In genomic region chr20:64241061-64241460, GRCh38 we compare ENCODE assay signal across 18 cellular contexts. TPM values are rescaled to one million over a fixed set of nuclear protein-coding genes. Genes with fewer than 3 reads are reported as not detected.
DNase-seq lines count a peak whose midpoint lies in the region; ATAC-seq and TF ChIP-seq lines count a peak whose summit lies in the region.
"Had no signal": no experiment of that assay in that cellular context is flagged by ENCODE, and none has a peak within 500 bp of the region (broad histone marks: within the 10 kb centered on the region; RNA-seq: fewer than 3 reads in every experiment).

No MANE protein-coding gene starts in this region.

- H3K4me1 ChIP-seq in right cardiac atrium (ENCODE audit: control insufficient read depth, insufficient read depth, low read length) (no peaks in the 10 kb centered on the region), neural progenitor cell (no peaks in the 10 kb centered on the region), trophoblast cell (ENCODE audit: control insufficient read depth in 1 of 2, insufficient read depth in 2 of 2, low read length in 2 of 2) (no peaks in the 10 kb centered on the region)

- no peaks in the 10 kb centered on the region for H3K79me1 ChIP-seq in trophoblast cell (ENCODE audit: low read length)

- no peak overlapping the region for H3K27ac Mint-ChIP-seq in glutamatergic neuron (ENCODE audit: unreplicated experiment)
- H3K27ac Mint-ChIP-seq in neural progenitor cell: peak overlapping the region; percentile 83

- TF ChIP-seq CTCF in glutamatergic neuron (IDR thresholded peaks at IDR 0.05; ENCODE audit: partially characterized antibody, unreplicated experiment): no peak
- no peak for TF ChIP-seq CTCF in neural progenitor cell (IDR thresholded peaks at IDR 0.05)

- no peak overlapping the region for H4K91ac ChIP-seq in trophoblast cell (ENCODE audit: low read depth, low read length)

- intact Hi-C loops in left cardiac atrium (cut with DNase I): no loop called here
- intact Hi-C loops in right cardiac atrium (cut with DNase I): no loop called here

- H3K4me3 ChIP-seq in right cardiac atrium (ENCODE audit: low read length) (no peak overlapping the region), neural progenitor cell (no peak overlapping the region), trophoblast cell (ENCODE audit: low read depth, low read length) (no peak overlapping the region)

- H2BK12ac ChIP-seq in trophoblast cell (ENCODE audit: low read length): no peak overlapping the region

- no peak overlapping the region for H3K9ac ChIP-seq in neural progenitor cell
- H3K9ac ChIP-seq in trophoblast cell (ENCODE audit: low read length): no peak overlapping the region

- H3K9me3 ChIP-seq in right cardiac atrium (ENCODE audit: control insufficient read depth, low read length) (no peaks in the 10 kb centered on the region), neural progenitor cell (ENCODE audit: low read depth) (no peaks in the 10 kb centered on the region), trophoblast cell (ENCODE audit: insufficient read depth, low read depth, low read length) (peaks cover 7% of the 10 kb centered on the region)

- no peaks in the 10 kb centered on the region for H3F3A ChIP-seq in neural progenitor cell (ENCODE audit: low read depth)

- no peak overlapping the region for H3K4ac ChIP-seq in trophoblast cell (ENCODE audit: low read depth, low read length)

- no peak overlapping the region for H2BK120ac ChIP-seq in trophoblast cell (ENCODE audit: insufficient read depth, low read length, poor library complexity)

- H3K27me3 Mint-ChIP-seq in glutamatergic neuron (ENCODE audit: unreplicated experiment) (peaks cover 19% of the 10 kb centered on the region), neural progenitor cell (ENCODE audit: insufficient read depth, low read depth) (peaks cover 3% of the 10 kb centered on the region)

- H3K27me3 ChIP-seq in right cardiac atrium (ENCODE audit: control insufficient read depth, insufficient read depth): no peaks in the 10 kb centered on the region
- no peaks in the 10 kb centered on the region for H3K27me3 ChIP-seq in neural progenitor cell
- H3K27me3 ChIP-seq in trophoblast cell (ENCODE audit: insufficient read depth, low read length): no peaks in the 10 kb centered on the region

- H3K4me1 Mint-ChIP-seq in glutamatergic neuron (ENCODE audit: low read depth, unreplicated experiment) (peaks cover 7% of the 10 kb centered on the region), neural progenitor cell (peaks cover 8% of the 10 kb centered on the region)

- H3K4me2 ChIP-seq in neural progenitor cell (no peak overlapping the region), trophoblast cell (ENCODE audit: low read length) (no peak overlapping the region)

- H2AFZ ChIP-seq in neural progenitor cell (replicated peaks) (no peak overlapping the region), trophoblast cell (ENCODE audit: insufficient read depth, low read length, poor library complexity) (no peak overlapping the region)

- no peak overlapping the region for H4K12ac ChIP-seq in trophoblast cell (ENCODE audit: low read depth, low read length)

- no peak for ATAC-seq in left cardiac atrium
- ATAC-seq in right cardiac atrium: no peak
- ATAC-seq: HCT116 had no signal

- no peak overlapping the region for H4K8ac ChIP-seq in trophoblast cell (ENCODE audit: low read depth, low read length)

- peaks cover 16% of the 10 kb centered on the region for H3K9me3 Mint-ChIP-seq in glutamatergic neuron (ENCODE audit: unreplicated experiment)
- peaks cover 9% of the 10 kb centered on the region for H3K9me3 Mint-ChIP-seq in neural progenitor cell

- H4K20me1 ChIP-seq in neural progenitor cell (ENCODE audit: low read depth): no peaks in the 10 kb centered on the region

- no peak overlapping the region for H3K18ac ChIP-seq in trophoblast cell (ENCODE audit: low read length)

- H3K79me2 ChIP-seq in neural progenitor cell (ENCODE audit: low read depth): no peaks in the 10 kb centered on the region
- H3K79me2 ChIP-seq in trophoblast cell (ENCODE audit: control insufficient read depth, insufficient read depth, low read length, poor library complexity): no peaks in the 10 kb centered on the region

- H3K27ac ChIP-seq in right cardiac atrium (ENCODE audit: low read length) (no peak overlapping the region), neural progenitor cell (no peak overlapping the region), trophoblast cell (ENCODE audit: low read depth, low read length) (no peak overlapping the region)

- WGBS in right cardiac atrium: 72% methylated on average over 8 of the region's 8 CpGs
- WGBS in trophoblast cell (ENCODE audit: extremely low coverage, insufficient coverage, insufficient read length): no CpG with 5 or more reads among the region's 8 CpGs

- no peak overlapping the region for H3K14ac ChIP-seq in trophoblast cell (ENCODE audit: low read length)

- H3K4me3 Mint-ChIP-seq in glutamatergic neuron (ENCODE audit: unreplicated experiment): no peak overlapping the region
- no peak overlapping the region for H3K4me3 Mint-ChIP-seq in neural progenitor cell

- no peak overlapping the region for H3K23ac ChIP-seq in trophoblast cell (ENCODE audit: low read length)

- H2BK5ac ChIP-seq in trophoblast cell (ENCODE audit: low read depth, low read length, poor library complexity): no peak overlapping the region

- no peaks in the 10 kb centered on the region for H3K36me3 ChIP-seq in neural progenitor cell
- no peaks in the 10 kb centered on the region for H3K36me3 ChIP-seq in trophoblast cell (ENCODE audit: control insufficient read depth in 1 of 2, insufficient read depth in 2 of 2, low read length in 2 of 2)

- DNase-seq in left cardiac atrium (peak; percentile 6), right cardiac atrium (no peak), glutamatergic neuron (peak; percentile 3), neural progenitor cell (ENCODE audit: low spot score) (no peak), trophoblast cell (no peak), NAMALWA (ENCODE audit: low spot score) (no peak)
- no peak for DNase-seq in stimulated activated CD4-positive, alpha-beta T cell treated with anti-CD3 and anti-CD28 coated beads, Interleukin-4, amount 100 ng/mL, for 1 hour
- DNase-seq: C1 segment of cervical spinal cord, DMS79 treated with DMSO at 0.1 percent for 48 hours, KG1, NCI-H1048, NCI-H1436 treated with DMSO at 0.1 percent for 48 hours, NCI-H2029 treated with DMSO at 0.1 percent for 48 hours, NCI-H2171 treated with DMSO at 0.1 percent for 48 hours, NCI-H446 treated with DMSO at 0.1 percent for 48 hours, OCI-M1, RPMI8226 had no signal

- no peak overlapping the region for H2AK5ac ChIP-seq in trophoblast cell (ENCODE audit: low read length)

- peaks cover 18% of the 10 kb centered on the region for H3K36me3 Mint-ChIP-seq in glutamatergic neuron (ENCODE audit: unreplicated experiment)
- H3K36me3 Mint-ChIP-seq in neural progenitor cell: no peaks in the 10 kb centered on the region

RNA-seq across cellular contexts. Expression of gene PCMTD2, which starts 14.5 kb away (rescaled TPM):
- 10 to 100 TPM; 54.9 to 76.4 TPM for total RNA-seq in left cardiac atrium
- total RNA-seq in right cardiac atrium: 100 to 1,000 TPM in 1 of 4 donors, 10 to 100 TPM in 3; 62.2 to 101 (median 85.7) TPM
- polyA plus RNA-seq in right cardiac atrium: 44.1 TPM
- 82.4 TPM for total RNA-seq in glutamatergic neuron (ENCODE audit: unreplicated experiment)
- 101 and 105 TPM in 2 replicates for total RNA-seq in neural progenitor cell (ENCODE audit: low replicate concordance)
- polyA plus RNA-seq in trophoblast cell (2013): 25.8 and 26.8 TPM in 2 replicates

Comparison
In these comparisons a context has a peak if more than half of its experiments do, and no peak if none do; other contexts are left out.
1. DNase-seq: peak in left cardiac atrium (single experiment) and glutamatergic neuron (single experiment); none in right cardiac atrium (0 of 3), neural progenitor cell (single experiment), trophoblast cell (0 of 2), stimulated activated CD4-positive, alpha-beta T cell treated with anti-CD3 and anti-CD28 coated beads, Interleukin-4, amount 100 ng/mL, for 1 hour (single experiment) and NAMALWA (single experiment).